In genomic region chr3:67863869-67864268, GRCh38 we compare ENCODE assay signal across 10 cellular contexts.
A peak's percentile ranks its signal among the peaks of the same experiment; 100 is the strongest.
DNase-seq lines count a peak whose midpoint lies in the region; ATAC-seq and TF ChIP-seq lines count a peak whose summit lies in the region.
"Had no signal": no experiment of that assay in that cellular context is flagged by ENCODE, and none has a peak within 500 bp of the region (broad histone marks: within the 10 kb centered on the region; RNA-seq: fewer than 3 reads in every experiment).

No MANE protein-coding gene starts in this region.

- TF ChIP-seq CTCF in GM06990 (IDR thresholded peaks at IDR 0.05; ENCODE audit: insufficient read depth, low read length, poor library complexity, severe bottlenecking) (peak; percentile 53), mesothelial cell of epicardium (IDR thresholded peaks at IDR 0.05; ENCODE audit: unreplicated experiment) (peak; percentile 21)

- H3K27me3 Mint-ChIP-seq in mesothelial cell of epicardium (ENCODE audit: low read depth): no peaks in the 10 kb centered on the region
- no peaks in the 10 kb centered on the region for H3K27me3 Mint-ChIP-seq in activated T-cell treated with anti-CD3 and anti-CD28 coated beads, Interleukin-2, amount 50 U/mL, for 4 hours (ENCODE audit: low read depth)
- H3K27me3 Mint-ChIP-seq: activated naive CD8-positive, alpha-beta T cell had no signal

- no peaks in the 10 kb centered on the region for H3K36me3 ChIP-seq in GM06990 (ENCODE audit: control insufficient read depth, insufficient read depth, low read length)

- H3K9me3 Mint-ChIP-seq in mesothelial cell of epicardium: peaks cover 9% of the 10 kb centered on the region
- no peaks in the 10 kb centered on the region for H3K9me3 Mint-ChIP-seq in activated T-cell treated with anti-CD3 and anti-CD28 coated beads, Interleukin-2, amount 50 U/mL, for 4 hours

- H3K36me3 Mint-ChIP-seq in mesothelial cell of epicardium: no peaks in the 10 kb centered on the region
- H3K36me3 Mint-ChIP-seq in activated T-cell treated with anti-CD3 and anti-CD28 coated beads, Interleukin-2, amount 50 U/mL, for 4 hours (ENCODE audit: insufficient read depth): peaks cover 2% of the 10 kb centered on the region

- H3K4me3 Mint-ChIP-seq in mesothelial cell of epicardium: no peak overlapping the region
- no peak overlapping the region for H3K4me3 Mint-ChIP-seq in activated T-cell treated with anti-CD3 and anti-CD28 coated beads, Interleukin-2, amount 50 U/mL, for 4 hours
- H3K4me3 Mint-ChIP-seq: activated naive CD8-positive, alpha-beta T cell had no signal

- no peak overlapping the region for H3K4me3 ChIP-seq in GM06990 (replicated peaks; ENCODE audit: low read depth, low read length)
- H3K4me3 ChIP-seq: skin epidermis had no signal

- DNase-seq in GM06990 (ENCODE audit: extremely low read depth, insufficient read length) (no peak), LHCN-M2 (ENCODE audit: low read depth) (peak; percentile 15), cerebellar cortex (ENCODE audit: low spot score) (peak; percentile 7), mesothelial cell of epicardium (ENCODE audit: low spot score in 2 of 2, unreplicated experiment in 2 of 2) (no peak), SKM-1 treated with dmso at 0.1 percent for 144 hours (lab: John Stamatoyannopoulos, UW; ENCODE audit: unreplicated experiment) (no peak), islet precursor cell (no peak)
- DNase-seq in activated T-cell treated with anti-CD3 and anti-CD28 coated beads, Interleukin-2, amount 50 U/mL, for 4 hours: no peak
- DNase-seq in stimulated activated CD4-positive, alpha-beta T cell treated with anti-CD3 and anti-CD28 coated beads, Interleukin-4, amount 100 ng/mL, for 4 hours: no peak

- no peak for ATAC-seq in activated T-cell treated with anti-CD3 and anti-CD28 coated beads, Interleukin-2, amount 50 U/mL, for 4 hours

- H3K27me3 ChIP-seq in GM06990 (replicated peaks; ENCODE audit: control insufficient read depth, insufficient read depth, low read length): peaks cover 2% of the 10 kb centered on the region

- H3K4me1 Mint-ChIP-seq in mesothelial cell of epicardium: peaks cover 8% of the 10 kb centered on the region
- H3K4me1 Mint-ChIP-seq in activated T-cell treated with anti-CD3 and anti-CD28 coated beads, Interleukin-2, amount 50 U/mL, for 4 hours (ENCODE audit: low read depth): no peaks in the 10 kb centered on the region

- H3K27ac Mint-ChIP-seq in mesothelial cell of epicardium: no peak overlapping the region
- H3K27ac Mint-ChIP-seq: activated naive CD8-positive, alpha-beta T cell had no signal

Comparison
In these comparisons a context has a peak if more than half of its experiments do, and no peak if none do; other contexts are left out.
1. DNase-seq: peak in LHCN-M2 (single experiment) and cerebellar cortex (single experiment); none in GM06990 (single experiment), mesothelial cell of epicardium (0 of 2), SKM-1 treated with dmso at 0.1 percent for 144 hours (single experiment), activated T-cell treated with anti-CD3 and anti-CD28 coated beads, Interleukin-2, amount 50 U/mL, for 4 hours (single experiment), stimulated activated CD4-positive, alpha-beta T cell treated with anti-CD3 and anti-CD28 coated beads, Interleukin-4, amount 100 ng/mL, for 4 hours (0 of 2) and islet precursor cell (single experiment).